21 cellular contexts compared by ENCODE assay signal in the genomic region with DNA sequence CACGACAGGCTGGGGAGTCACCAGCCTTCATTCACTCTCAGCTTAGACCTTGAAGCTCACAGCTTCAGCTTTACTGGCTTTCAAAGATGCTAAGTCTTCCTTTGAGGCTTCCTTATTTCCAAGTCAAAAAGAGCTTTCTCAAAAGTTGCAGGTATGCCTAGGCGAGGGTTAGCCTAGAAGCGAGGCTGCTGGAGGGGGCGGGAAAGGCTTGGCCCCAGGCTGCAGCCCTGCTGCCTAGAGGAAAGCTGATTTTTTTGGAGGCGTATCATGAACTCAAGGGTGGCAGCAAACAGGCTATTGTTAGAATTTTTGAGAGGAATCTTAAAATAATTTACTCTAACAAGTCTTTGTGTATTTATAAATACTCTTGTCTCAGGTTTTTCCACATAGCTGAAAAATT. TPM values are rescaled to one million over a fixed set of nuclear protein-coding genes. Genes with fewer than 3 reads are reported as not detected.
"Had no signal": no experiment of that assay in that cellular context is flagged by ENCODE, and none has a peak within 500 bp of the region (broad histone marks: within the 10 kb centered on the region; RNA-seq: fewer than 3 reads in every experiment).

No MANE protein-coding gene starts in this region.

- H2AFZ ChIP-seq: hepatocyte had no signal

- H3K36me3 Mint-ChIP-seq: memory B cell had no signal

- H3K9me3 ChIP-seq: esophagus squamous epithelium, prostate gland, upper lobe of right lung had no signal

- H3K79me2 ChIP-seq: hepatocyte had no signal

- H3K27me3 Mint-ChIP-seq: activated CD4-positive, alpha-beta T cell treated with anti-CD3 and anti-CD28 coated beads, Interleukin-2, amount 10 ng/mL, durations not matched to agents 24 days and 14 days; central memory CD8-positive, alpha-beta T cell; memory B cell had no signal

- H3K4me3 Mint-ChIP-seq: activated CD4-positive, alpha-beta T cell treated with anti-CD3 and anti-CD28 coated beads, Interleukin-2, amount 10 ng/mL, durations not matched to agents 24 days and 14 days; activated naive CD4-positive, alpha-beta T cell treated with anti-CD3 and anti-CD28 coated beads, Interleukin-2, amount 10 ng/mL, durations not matched to agents 7 days and 5 days; central memory CD8-positive, alpha-beta T cell; memory B cell; nephron; T-helper 1 cell treated with Interleukin-12 subunit alpha and Interleukin-12 subunit beta and Interleukin-4 antibody, amounts not matched to agents 30 μg/mL and 1 μg/mL, for 36 hours had no signal

- H3K27me3 ChIP-seq: esophagus squamous epithelium, hepatocyte, upper lobe of right lung had no signal

- H3K27ac ChIP-seq: coronary artery, esophagus squamous epithelium, hepatocyte, prostate gland, upper lobe of right lung had no signal

- H3K9me3 Mint-ChIP-seq: activated CD4-positive, alpha-beta T cell treated with anti-CD3 and anti-CD28 coated beads, Interleukin-2, amount 10 ng/mL, durations not matched to agents 24 days and 14 days; activated naive CD4-positive, alpha-beta T cell treated with anti-CD3 and anti-CD28 coated beads, Interleukin-2, amount 10 ng/mL, durations not matched to agents 7 days and 5 days; central memory CD8-positive, alpha-beta T cell; memory B cell; nephron; T-helper 1 cell treated with Interleukin-12 subunit alpha and Interleukin-12 subunit beta and Interleukin-4 antibody, amounts not matched to agents 30 μg/mL and 1 μg/mL, for 36 hours had no signal

- H3K36me3 ChIP-seq: prostate gland had no signal

- DNase-seq: activated CD4-positive, alpha-beta T cell treated with anti-CD3 and anti-CD28 coated beads, Interleukin-2, amount 10 ng/mL, durations not matched to agents 24 days and 14 days; activated CD8-positive, alpha-beta memory T cell treated with anti-CD3 and anti-CD28 coated beads for 24 hours; activated naive CD4-positive, alpha-beta T cell treated with anti-CD3 and anti-CD28 coated beads, Interleukin-2, amount 10 ng/mL, durations not matched to agents 7 days and 5 days; amniotic stem cell; effector CD4-positive, alpha-beta T cell; esophagus squamous epithelium; left ventricle myocardium superior; right cardiac atrium; small intestine; stimulated activated CD4-positive, alpha-beta T cell treated with anti-CD3 and anti-CD28 coated beads, Interleukin-4, amount 100 ng/mL, for 4 hours; stimulated activated CD8-positive, alpha-beta memory T cell treated with anti-CD3 and anti-CD28 coated beads, Interleukin-4, amount 100 ng/mL, for 48 hours; stimulated activated naive CD8-positive, alpha-beta T cell treated with anti-CD3 and anti-CD28 coated beads, Interleukin-15, Interleukin-2, amounts not matched to agents 100 U/mL and 50 U/mL, for 24 hours; upper lobe of right lung had no signal

- ATAC-seq: stimulated activated naive CD8-positive, alpha-beta T cell treated with anti-CD3 and anti-CD28 coated beads, Interleukin-15, Interleukin-2, amounts not matched to agents 100 U/mL and 50 U/mL, for 24 hours had no signal

- H3K4me3 ChIP-seq: coronary artery, esophagus squamous epithelium, hepatocyte, prostate gland, upper lobe of right lung had no signal

- H3K27ac Mint-ChIP-seq: activated CD4-positive, alpha-beta T cell treated with anti-CD3 and anti-CD28 coated beads, Interleukin-2, amount 10 ng/mL, durations not matched to agents 24 days and 14 days; activated naive CD4-positive, alpha-beta T cell treated with anti-CD3 and anti-CD28 coated beads, Interleukin-2, amount 10 ng/mL, durations not matched to agents 7 days and 5 days; memory B cell had no signal

- H3K4me2 ChIP-seq: hepatocyte had no signal

RNA-seq across cellular contexts. Expression of a gene that starts 37.1 kb away (rescaled TPM):
- total RNA-seq: fibroblast of villous mesenchyme had no signal
